In the genomic region with DNA sequence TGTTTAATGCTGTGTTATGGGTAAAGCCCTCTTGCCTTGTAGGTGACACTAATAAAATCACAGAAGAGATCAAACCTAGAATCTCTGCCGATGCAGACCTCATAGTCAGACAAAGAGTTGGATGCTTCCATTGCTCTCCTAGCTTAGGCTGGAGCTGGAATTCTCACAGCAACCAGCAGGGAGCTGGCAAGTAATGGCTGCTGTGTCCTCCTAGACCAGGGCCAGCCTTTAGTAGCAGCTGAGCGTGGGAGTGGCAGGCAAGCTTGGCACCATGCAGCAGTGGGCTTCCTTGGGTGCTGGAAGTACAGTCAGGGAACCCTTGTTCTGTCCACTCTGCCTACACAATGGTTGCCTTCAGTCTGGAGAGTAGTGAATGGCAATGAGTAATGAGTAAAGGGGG, we compare ENCODE assay signal across 20 cellular contexts.
DNase-seq lines count a peak whose midpoint lies in the region; ATAC-seq and TF ChIP-seq lines count a peak whose summit lies in the region.
"Had no signal": no experiment of that assay in that cellular context is flagged by ENCODE, and none has a peak within 500 bp of the region (broad histone marks: within the 10 kb centered on the region; RNA-seq: fewer than 3 reads in every experiment).

No MANE protein-coding gene starts in this region.

- no peaks in the 10 kb centered on the region for H3K27me3 Mint-ChIP-seq in GM23338 (ENCODE audit: insufficient read depth, low read depth, poor library complexity)
- peaks cover 21% of the 10 kb centered on the region for H3K27me3 Mint-ChIP-seq in endodermal cell (ENCODE audit: insufficient read depth)
- H3K27me3 Mint-ChIP-seq: B cell, IgD-negative memory B cell had no signal

- H3K4me2 ChIP-seq in GM23338: no peak overlapping the region

- 94 to 100% methylated on average over 1 to 2 of the region's 2 CpGs for WGBS in endodermal cell (ENCODE audit: insufficient coverage in 1 of 2, insufficient read length in 1 of 2), 2 experiments
- WGBS in tibial nerve, 2 donors: 61 to 66% methylated on average over 2 of the region's 2 CpGs

- H3K4me1 Mint-ChIP-seq in GM23338: no peaks in the 10 kb centered on the region
- H3K4me1 Mint-ChIP-seq in endodermal cell: no peaks in the 10 kb centered on the region
- H3K4me1 Mint-ChIP-seq: B cell; CD4-positive, CD25-positive, alpha-beta regulatory T cell; CD8-positive, alpha-beta memory T cell had no signal

- H3K27ac Mint-ChIP-seq in GM23338 (no peak overlapping the region), endodermal cell (no peak overlapping the region)
- H3K27ac Mint-ChIP-seq: B cell; CD4-positive, CD25-positive, alpha-beta regulatory T cell; CD8-positive, alpha-beta memory T cell; IgD-negative memory B cell had no signal

- H3K9ac ChIP-seq in endodermal cell (ENCODE audit: extremely low read depth, low read length, poor library complexity, severe bottlenecking): no peak overlapping the region

- no peaks in the 10 kb centered on the region for H3K9me3 ChIP-seq in BE2C
- H3K9me3 ChIP-seq in endodermal cell (ENCODE audit: control insufficient read depth, low read length): peaks cover 13% of the 10 kb centered on the region
- no peaks in the 10 kb centered on the region for H3K9me3 ChIP-seq in tibial nerve

- no peak for DNase-seq in BE2C
- DNase-seq in GM23338 (ENCODE audit: low spot score): peak; percentile 9
- peak; percentile 54 for DNase-seq in endodermal cell
- DNase-seq in pons (ENCODE audit: low spot score): peak; percentile 3
- no peak for DNase-seq in tibial nerve (ENCODE audit: low spot score in 2 of 2)
- no peak for DNase-seq in stimulated activated CD4-positive, alpha-beta T cell treated with anti-CD3 and anti-CD28 coated beads, Interleukin-12 subunit alpha, Interleukin-12 subunit beta, amount 100 ng/mL, for 4 hours
- DNase-seq: C1 segment of cervical spinal cord; CD4-positive, CD25-positive, alpha-beta regulatory T cell; CD8-positive, alpha-beta memory T cell; COR-L47; DMS153; DMS79; GF-D8; GOT3; H7; KBM-7 had no signal

- no peaks in the 10 kb centered on the region for H4K20me1 ChIP-seq in GM23338 (replicated peaks; ENCODE audit: insufficient read depth)

- no peak overlapping the region for H2AFZ ChIP-seq in GM23338

- H3K36me3 ChIP-seq in BE2C: no peaks in the 10 kb centered on the region
- H3K36me3 ChIP-seq in GM23338 (ENCODE audit: insufficient read depth): no peaks in the 10 kb centered on the region
- H3K36me3 ChIP-seq in endodermal cell (ENCODE audit: control insufficient read depth, insufficient read depth, low read length): no peaks in the 10 kb centered on the region
- no peaks in the 10 kb centered on the region for H3K36me3 ChIP-seq in tibial nerve

- TF ChIP-seq CTCF in BE2C (IDR thresholded peaks at IDR 0.05; ENCODE audit: low read depth, low read length) (0 out of 2 replicates have a peak, but pooled peaks have one; percentile 8), GM23338 (conservative IDR thresholded peaks at IDR 0.05; ENCODE audit: low read depth in 2 of 2) (no peak), endodermal cell (conservative IDR thresholded peaks at IDR 0.05) (peak; percentile 40), tibial nerve (IDR thresholded peaks at IDR 0.05) (no peak)

- H3K4me3 Mint-ChIP-seq in GM23338 (no peak overlapping the region), endodermal cell (no peak overlapping the region)
- H3K4me3 Mint-ChIP-seq: B cell; CD4-positive, CD25-positive, alpha-beta regulatory T cell; CD8-positive, alpha-beta memory T cell; IgD-negative memory B cell had no signal

- ATAC-seq in GM23338 (no peak), GM19395 (IDR thresholded peaks at IDR 0.05; ENCODE audit: unreplicated experiment) (no peak)
- ATAC-seq: HepG2 had no signal

- H3K9me3 Mint-ChIP-seq in GM23338: no peaks in the 10 kb centered on the region
- peaks cover 2% of the 10 kb centered on the region for H3K9me3 Mint-ChIP-seq in endodermal cell
- H3K9me3 Mint-ChIP-seq: CD8-positive, alpha-beta memory T cell had no signal

- TF ChIP-seq POLR2A in tibial nerve (IDR thresholded peaks at IDR 0.05): no peak

- H3K27me3 ChIP-seq in BE2C (no peaks in the 10 kb centered on the region), GM23338 (ENCODE audit: insufficient read depth) (no peaks in the 10 kb centered on the region), endodermal cell (ENCODE audit: control insufficient read depth, insufficient read depth, low read length, poor library complexity, severe bottlenecking) (peaks cover 4% of the 10 kb centered on the region), tibial nerve (no peaks in the 10 kb centered on the region)

- 0 out of 2 replicates have a peak, but pooled peaks cover 3% of the 10 kb centered on the region for H3K9me2 ChIP-seq in GM23338 (ENCODE audit: insufficient read depth)

- H3K4me3 ChIP-seq in BE2C (ENCODE audit: low read depth, low read length) (no peak overlapping the region), GM23338 (no peak overlapping the region), endodermal cell (ENCODE audit: low read length) (no peak overlapping the region), tibial nerve (no peak overlapping the region)

- H3K79me2 ChIP-seq in GM23338 (replicated peaks; ENCODE audit: insufficient read depth): no peaks in the 10 kb centered on the region

- no peak overlapping the region for H3K27ac ChIP-seq in GM23338 (ENCODE audit: low read depth)
- H3K27ac ChIP-seq in endodermal cell (ENCODE audit: low read depth, low read length): no peak overlapping the region
- peak overlapping the region in 1 of 4 donors; percentile 39 for H3K27ac ChIP-seq in tibial nerve

- H3F3A ChIP-seq in GM23338 (replicated peaks; ENCODE audit: low read depth): no peaks in the 10 kb centered on the region

- no peak for TF ChIP-seq EP300 in tibial nerve (IDR thresholded peaks at IDR 0.05)

- H3K36me3 Mint-ChIP-seq in GM23338 (ENCODE audit: low read depth) (no peaks in the 10 kb centered on the region), endodermal cell (ENCODE audit: low read depth) (peaks cover 15% of the 10 kb centered on the region)
- H3K36me3 Mint-ChIP-seq: CD4-positive, CD25-positive, alpha-beta regulatory T cell had no signal

- H3K4me1 ChIP-seq in BE2C: peaks cover 10% of the 10 kb centered on the region
- H3K4me1 ChIP-seq in GM23338 (ENCODE audit: insufficient read depth): no peaks in the 10 kb centered on the region
- no peaks in the 10 kb centered on the region for H3K4me1 ChIP-seq in endodermal cell (ENCODE audit: control insufficient read depth, insufficient read depth, low read length)
- H3K4me1 ChIP-seq in tibial nerve: peaks cover 0 to 12% (median 0%) of the 10 kb centered on the region in 4 donors

TF ChIP-seq in GM23338, 12 proteins besides CTCF, POLR2A, EP300 and RAD21 (continues in another document):
- no peak for TF ChIP-seq NANOG (IDR thresholded peaks at IDR 0.05; ENCODE audit: borderline replicate concordance)
- TF ChIP-seq, protein P1, sequence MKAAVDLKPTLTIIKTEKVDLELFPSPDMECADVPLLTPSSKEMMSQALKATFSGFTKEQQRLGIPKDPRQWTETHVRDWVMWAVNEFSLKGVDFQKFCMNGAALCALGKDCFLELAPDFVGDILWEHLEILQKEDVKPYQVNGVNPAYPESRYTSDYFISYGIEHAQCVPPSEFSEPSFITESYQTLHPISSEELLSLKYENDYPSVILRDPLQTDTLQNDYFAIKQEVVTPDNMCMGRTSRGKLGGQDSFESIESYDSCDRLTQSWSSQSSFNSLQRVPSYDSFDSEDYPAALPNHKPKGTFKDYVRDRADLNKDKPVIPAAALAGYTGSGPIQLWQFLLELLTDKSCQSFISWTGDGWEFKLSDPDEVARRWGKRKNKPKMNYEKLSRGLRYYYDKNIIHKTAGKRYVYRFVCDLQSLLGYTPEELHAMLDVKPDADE (IDR thresholded peaks at IDR 0.05): no peak
- TF ChIP-seq EZH2phosphoT487 (IDR thresholded peaks at IDR 0.05; ENCODE audit: unreplicated experiment): no peak
- TF ChIP-seq POLR2AphosphoS5 (IDR thresholded peaks at IDR 0.05; ENCODE audit: low read depth): no peak

Comparison
In these comparisons a context has a peak if more than half of its experiments do, and no peak if none do; other contexts are left out.
1. DNase-seq: peak in GM23338 (single experiment), endodermal cell (single experiment) and pons (single experiment); none in BE2C (single experiment), tibial nerve (0 of 2) and stimulated activated CD4-positive, alpha-beta T cell treated with anti-CD3 and anti-CD28 coated beads, Interleukin-12 subunit alpha, Interleukin-12 subunit beta, amount 100 ng/mL, for 4 hours (single experiment).
2. CTCF ChIP-seq: peak in BE2C (single experiment) and endodermal cell (single experiment); none in GM23338 (0 of 2) and tibial nerve (0 of 5).